Comparison of ENCODE assay signal across 14 cellular contexts in the genomic region with DNA sequence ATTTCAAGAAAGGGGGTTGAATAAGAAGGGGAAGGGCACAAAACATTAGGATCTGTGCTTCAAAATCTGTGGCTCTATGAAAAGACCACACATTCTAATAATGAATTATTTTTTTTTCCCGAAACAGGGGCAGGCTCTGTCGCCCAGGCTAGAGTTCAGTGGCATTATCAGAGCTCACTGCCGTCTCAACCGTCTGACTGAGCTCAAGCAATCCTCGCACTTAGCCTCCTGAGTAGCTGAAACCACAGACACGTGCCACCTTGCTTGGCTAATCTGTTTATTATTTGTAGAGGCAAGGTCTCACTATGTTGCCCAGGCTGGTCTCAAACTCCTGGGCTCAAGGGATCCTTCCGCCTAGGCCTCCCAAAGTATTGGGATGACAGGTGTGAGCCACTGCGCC. TPM values are rescaled to one million over a fixed set of nuclear protein-coding genes. Genes with fewer than 3 reads are reported as not detected.
DNase-seq lines count a peak whose midpoint lies in the region; ATAC-seq and TF ChIP-seq lines count a peak whose summit lies in the region.
"Had no signal": no experiment of that assay in that cellular context is flagged by ENCODE, and none has a peak within 500 bp of the region (broad histone marks: within the 10 kb centered on the region; RNA-seq: fewer than 3 reads in every experiment).

No MANE protein-coding gene starts in this region.

- H3K4me3 Mint-ChIP-seq in mesothelial cell of epicardium: no peak overlapping the region
- H3K4me3 Mint-ChIP-seq: activated CD8-positive, alpha-beta T cell treated with anti-CD3 and anti-CD28 coated beads for 36 hours; GM23338 had no signal

- CTCF ChIA-PET in PC-9 (lab: Charles Lee): interaction anchor here (0.6 kb wide), 2 partner anchors 382 to 392 kb away, joined by 3 to 14 read pairs; no protein-coding TSS in a partner anchor

- peaks cover 8% of the 10 kb centered on the region for H3K36me3 Mint-ChIP-seq in mesothelial cell of epicardium

- in situ Hi-C loops in gastrocnemius medialis (cut with MboI; ENCODE audit: low sequenced_read_pairs in 4 of 4): no loop called here

- H3K9me3 Mint-ChIP-seq in mesothelial cell of epicardium: peaks cover 7% of the 10 kb centered on the region
- H3K9me3 Mint-ChIP-seq: activated CD8-positive, alpha-beta T cell treated with anti-CD3 and anti-CD28 coated beads for 36 hours had no signal

- intact Hi-C loops in PC-9 (cut with micrococcal nuclease; ENCODE audit: unreplicated experiment): no loop called here
- intact Hi-C loops in esophagus squamous epithelium (cut with DNase I): no loop called here
- intact Hi-C loops in gastrocnemius medialis (cut with DNase I; ENCODE audit: low total_unique reads): loop anchor here (5.0 kb wide), 1 partner anchor 40 kb away; no protein-coding TSS in a partner anchor

- H3K4me3 ChIP-seq in PC-9 (no peak overlapping the region), esophagus squamous epithelium (no peak overlapping the region), gastrocnemius medialis (peak overlapping the region; percentile 9 to 33 (median 18)), BE2C (ENCODE audit: low read depth, low read length) (no peak overlapping the region)
- H3K4me3 ChIP-seq: GM23338, lower lobe of right lung had no signal

- H3K36me3 ChIP-seq in PC-9 (ENCODE audit: low read depth) (no peaks in the 10 kb centered on the region), esophagus squamous epithelium (peaks cover 0 to 37% (median 10%) of the 10 kb centered on the region in 3 donors), gastrocnemius medialis (peaks cover 5 to 43% of the 10 kb centered on the region in 2 donors), BE2C (no peaks in the 10 kb centered on the region; the same call in 1 of the 2 replicates)

- BruUV-seq in PC-9 (replicated peaks; lab: Mats Ljungman, UMichigan): no TSS peak

- H3K4me1 Mint-ChIP-seq in mesothelial cell of epicardium: peaks cover 10% of the 10 kb centered on the region

- peak overlapping the region; percentile 51 for H3K4me2 ChIP-seq in PC-9

- no peaks in the 10 kb centered on the region for H3K27me3 Mint-ChIP-seq in mesothelial cell of epicardium (ENCODE audit: low read depth)

- H3K27ac ChIP-seq in PC-9: peak overlapping the region; percentile 66
- peak overlapping the region; percentile 3 to 57 (median 48) for H3K27ac ChIP-seq in esophagus squamous epithelium
- H3K27ac ChIP-seq in gastrocnemius medialis: peak overlapping the region; percentile 97 to 100 (median 98)
- H3K27ac ChIP-seq: lower lobe of right lung, parathyroid adenoma had no signal

- POLR2A ChIA-PET in PC-9 (lab: Charles Lee; ENCODE audit: unreplicated experiment): interaction anchor here (0.6 kb wide), 1 partner anchor 446 kb away, joined by 4 read pairs; no protein-coding TSS in a partner anchor

- H3K9me3 ChIP-seq in PC-9 (ENCODE audit: insufficient read depth, low read depth) (no peaks in the 10 kb centered on the region), esophagus squamous epithelium (no peaks in the 10 kb centered on the region), gastrocnemius medialis (no peaks in the 10 kb centered on the region), BE2C (no peaks in the 10 kb centered on the region)
- H3K9me3 ChIP-seq: lower lobe of right lung had no signal

- TF ChIP-seq CTCF in PC-9 (conservative IDR thresholded peaks at IDR 0.05) (no peak), esophagus squamous epithelium (IDR thresholded peaks at IDR 0.05) (no peak), gastrocnemius medialis (IDR thresholded peaks at IDR 0.05 in 4 of 5, conservative IDR thresholded peaks at IDR 0.05 in 1 of 5) (no peak), BE2C (IDR thresholded peaks at IDR 0.05; ENCODE audit: low read depth, low read length) (no peak), mesothelial cell of epicardium (IDR thresholded peaks at IDR 0.05; ENCODE audit: unreplicated experiment) (no peak)

- no peak overlapping the region for H3K27ac Mint-ChIP-seq in mesothelial cell of epicardium
- H3K27ac Mint-ChIP-seq: activated CD8-positive, alpha-beta T cell treated with anti-CD3 and anti-CD28 coated beads for 36 hours; GM23338 had no signal

- H3F3A ChIP-seq in PC-9 (ENCODE audit: insufficient read depth, low read depth): peaks cover 7% of the 10 kb centered on the region; the same call in 1 of the 2 replicates

- 0 out of 2 replicates have a peak, but pooled peaks cover 5% of the 10 kb centered on the region for H3K79me2 ChIP-seq in PC-9 (ENCODE audit: low read depth)

- no peaks in the 10 kb centered on the region for H3K9me2 ChIP-seq in PC-9 (ENCODE audit: insufficient read depth)

- WGBS in esophagus squamous epithelium, 2 donors: 75 to 80% methylated on average over 7 to 8 of the region's 8 CpGs

- no peak overlapping the region for H2AFZ ChIP-seq in PC-9
- H2AFZ ChIP-seq: GM23338, parathyroid adenoma had no signal

- TF ChIP-seq POLR2A in esophagus squamous epithelium (IDR thresholded peaks at IDR 0.05) (no peak), gastrocnemius medialis (IDR thresholded peaks at IDR 0.05) (peak; percentile 59 to 64)

- H4K20me1 ChIP-seq in PC-9 (ENCODE audit: insufficient read depth): no peaks in the 10 kb centered on the region

- peaks cover 20% of the 10 kb centered on the region for H3K4me1 ChIP-seq in PC-9 (replicated peaks; ENCODE audit: insufficient read depth)
- peaks cover 4 to 16% (median 5%) of the 10 kb centered on the region in 3 donors for H3K4me1 ChIP-seq in esophagus squamous epithelium
- peaks cover 68 to 77% of the 10 kb centered on the region in 2 donors for H3K4me1 ChIP-seq in gastrocnemius medialis
- no peaks in the 10 kb centered on the region for H3K4me1 ChIP-seq in BE2C

- ATAC-seq in gastrocnemius medialis: peak; percentile 47 to 51

- DNase-seq in ELR (ENCODE audit: low read depth) (peak; percentile 37), PC-9 (no peak), esophagus squamous epithelium (lab: John Stamatoyannopoulos, UW) (no peak), gastrocnemius medialis (peak in 1 of 2 donors; percentile 62), BE2C (no peak), NCI-H510A (lab: John Stamatoyannopoulos, UW) (no peak), mesothelial cell of epicardium (ENCODE audit: low spot score in 2 of 2, unreplicated experiment in 2 of 2) (no peak)
- DNase-seq: activated naive CD4-positive, alpha-beta T cell; NCI-H146; NCI-H748 treated with DMSO at 0.1 percent for 48 hours had no signal

- H3K27me3 ChIP-seq in PC-9 (ENCODE audit: insufficient read depth, low read depth): no peaks in the 10 kb centered on the region
- no peaks in the 10 kb centered on the region for H3K27me3 ChIP-seq in esophagus squamous epithelium
- no peaks in the 10 kb centered on the region for H3K27me3 ChIP-seq in gastrocnemius medialis
- H3K27me3 ChIP-seq in BE2C: no peaks in the 10 kb centered on the region

RNA-seq across cellular contexts. Expression of a gene that starts 33.4 kb away (rescaled TPM):
- 50.1 and 96.6 TPM in 2 replicates for total RNA-seq in PC-9 (2021)
- 100 to 1,000 TPM in 1 of 4 donors, 10 to 100 TPM in 3; 59.7 to 101 (median 73.8) TPM for total RNA-seq in esophagus squamous epithelium
- total RNA-seq in gastrocnemius medialis: 1,000 to 10,000 TPM in 3 of 4 donors, 100 to 1,000 TPM in 1; 591 to 2,181 (median 1,316) TPM
- polyA plus RNA-seq in BE2C (2012; ENCODE audit: insufficient read depth, insufficient read length, low read depth): 9.4 TPM
- 18.0 to 20.9 TPM (median 19.2 TPM) in 3 replicates for total RNA-seq in mesothelial cell of epicardium

RNA-seq across cellular contexts. Expression of a gene that starts 58.4 kb away (rescaled TPM):
- total RNA-seq in PC-9 (2021): 25.5 and 47.7 TPM in 2 replicates
- total RNA-seq in esophagus squamous epithelium: 10 to 100 TPM in 3 of 4 donors, 1 to 10 TPM in 1; 4.8 to 34.6 (median 18.1) TPM
- 1 to 10 TPM in 2 of 4 donors, under 1 TPM in 1, not detected in 1; 0.75 to 2.7 (median 2.2) TPM for total RNA-seq in gastrocnemius medialis
- polyA plus RNA-seq in BE2C (2012; ENCODE audit: insufficient read depth, insufficient read length, low read depth): 5.7 TPM
- 19.1 to 25.4 TPM (median 21.5 TPM) in 3 replicates for total RNA-seq in mesothelial cell of epicardium

Comparison
In these comparisons a context has a peak if more than half of its experiments do, and no peak if none do; other contexts are left out.
1. H3K27ac ChIP-seq: peak in every context shown above with its lines; median percentile 98 in gastrocnemius medialis; 66 in PC-9; 48 in esophagus squamous epithelium.
2. H3K4me3 ChIP-seq: peak in gastrocnemius medialis (4 of 4); none in PC-9 (single experiment), esophagus squamous epithelium (0 of 4) and BE2C (single experiment).
3. POLR2A ChIP-seq: peak in gastrocnemius medialis (2 of 2); none in esophagus squamous epithelium (0 of 4).